25 cellular contexts compared by ENCODE assay signal in the genomic region with DNA sequence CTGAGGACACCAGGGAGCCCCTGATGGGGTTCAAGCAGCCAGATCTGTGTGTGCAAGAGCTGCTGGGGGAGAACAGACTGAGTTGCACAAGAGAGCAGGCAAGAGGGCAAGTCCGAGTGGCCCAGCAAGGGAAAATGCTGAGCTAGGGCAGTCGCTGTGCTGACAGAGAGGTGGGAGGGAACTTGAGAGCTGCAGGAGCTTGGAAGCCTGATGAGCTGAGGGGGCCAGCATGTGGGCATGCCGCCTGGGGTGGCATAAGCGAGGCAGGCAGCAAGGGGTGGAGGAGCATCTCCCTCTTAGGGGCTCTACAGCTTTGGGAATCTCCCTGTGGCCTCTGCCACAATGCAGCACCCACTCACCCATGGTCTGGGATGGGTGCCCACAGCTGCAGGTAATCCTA. TPM values are rescaled to one million over a fixed set of nuclear protein-coding genes. Genes with fewer than 3 reads are reported as not detected.
DNase-seq lines count a peak whose midpoint lies in the region; ATAC-seq and TF ChIP-seq lines count a peak whose summit lies in the region.
"Had no signal": no experiment of that assay in that cellular context is flagged by ENCODE, and none has a peak within 500 bp of the region (broad histone marks: within the 10 kb centered on the region; RNA-seq: fewer than 3 reads in every experiment).

No MANE protein-coding gene starts in this region.

- DNase-seq in natural killer cell (no peak), chondrocyte (ENCODE audit: low spot score) (peak; percentile 64), neural progenitor cell (ENCODE audit: low spot score) (no peak), type B pancreatic cell (ENCODE audit: extremely low spot score, unreplicated experiment) (no peak), esophagus squamous epithelium (lab: John Stamatoyannopoulos, UW) (no peak)
- DNase-seq in natural killer cell treated with Interleukin-12 subunit alpha and Interleukin-12 subunit beta and Interleukin-15 and Interleukin-18, amount 100 ng/mL, for 72 hours (ENCODE audit: low spot score): no peak
- DNase-seq in CD4-positive, alpha-beta memory T cell: no peak
- DNase-seq: CD4-positive, CD25-positive, alpha-beta regulatory T cell; COR-L47; DMS79 treated with DMSO at 0.1 percent for 48 hours; KG1; NCI-H1092 treated with DMSO at 0.1 percent for 48 hours; NCI-H1436 treated with DMSO at 0.1 percent for 48 hours; NCI-H2081; NCI-H2171 treated with DMSO at 0.1 percent for 48 hours; NCI-H524 treated with DMSO at 0.1 percent for 48 hours; NCI-H82 had no signal

- CTCF ChIA-PET in CD4-positive, alpha-beta memory T cell (lab: Charles Lee; ENCODE audit: partially characterized antibody): interaction anchor here (0.8 to 1.7 kb wide), 3 partner anchors 14 to 302 kb away, joined by 3 to 5 read pairs (median 3); no protein-coding TSS in a partner anchor

- no peak for ATAC-seq in natural killer cell
- no peak for ATAC-seq in natural killer cell treated with Interleukin-12 subunit alpha and Interleukin-12 subunit beta and Interleukin-15 and Interleukin-18, amount 100 ng/mL, for 72 hours
- ATAC-seq: A549, HepG2, Panc1, SK-N-SH treated with all-trans-retinoic acid at 6 μM for 48 hours had no signal

- H3K4me1 ChIP-seq in neural progenitor cell: peaks cover 34% of the 10 kb centered on the region
- H3K4me1 ChIP-seq in CD4-positive, alpha-beta memory T cell (ENCODE audit: insufficient read depth, low read length): peaks cover 11% of the 10 kb centered on the region
- H3K4me1 ChIP-seq in esophagus squamous epithelium: peaks cover 11 to 17% (median 13%) of the 10 kb centered on the region in 3 donors

- no peaks in the 10 kb centered on the region for H4K20me1 ChIP-seq in neural progenitor cell (ENCODE audit: low read depth)

- POLR2A ChIA-PET in CD4-positive, alpha-beta memory T cell (lab: Charles Lee; ENCODE audit: partially characterized antibody): no interaction called here

- H3K27ac Mint-ChIP-seq in natural killer cell (no peak overlapping the region), chondrocyte (ENCODE audit: unreplicated experiment) (no peak overlapping the region), neural progenitor cell (peak overlapping the region; percentile 95), type B pancreatic cell (no peak overlapping the region)
- H3K27ac Mint-ChIP-seq in natural killer cell treated with Interleukin-12 subunit alpha and Interleukin-12 subunit beta and Interleukin-15 and Interleukin-18, amount 100 ng/mL, for 72 hours: no peak overlapping the region
- no peak overlapping the region for H3K27ac Mint-ChIP-seq in CD4-positive, alpha-beta memory T cell
- H3K27ac Mint-ChIP-seq: B cell; CD4-positive, CD25-positive, alpha-beta regulatory T cell had no signal

- H3K9me3 ChIP-seq in neural progenitor cell (ENCODE audit: low read depth) (no peaks in the 10 kb centered on the region), esophagus squamous epithelium (no peaks in the 10 kb centered on the region)
- H3K9me3 ChIP-seq in CD4-positive, alpha-beta memory T cell (ENCODE audit: control insufficient read depth in 1 of 2, low read length in 2 of 2): no peaks in the 10 kb centered on the region
- H3K9me3 ChIP-seq: A549, HAP-1 had no signal

- H3K36me3 Mint-ChIP-seq in natural killer cell (no peaks in the 10 kb centered on the region), chondrocyte (ENCODE audit: low read depth) (no peaks in the 10 kb centered on the region), neural progenitor cell (no peaks in the 10 kb centered on the region), type B pancreatic cell (no peaks in the 10 kb centered on the region)
- H3K36me3 Mint-ChIP-seq in natural killer cell treated with Interleukin-12 subunit alpha and Interleukin-12 subunit beta and Interleukin-15 and Interleukin-18, amount 100 ng/mL, for 72 hours: no peaks in the 10 kb centered on the region
- H3K36me3 Mint-ChIP-seq in CD4-positive, alpha-beta memory T cell: peaks cover 0 to 5% of the 10 kb centered on the region in 2 donors
- H3K36me3 Mint-ChIP-seq: CD4-positive, CD25-positive, alpha-beta regulatory T cell had no signal

- H3K27me3 Mint-ChIP-seq in natural killer cell (ENCODE audit: low read depth in 2 of 2) (peaks cover 64 to 72% of the 10 kb centered on the region in 2 donors), chondrocyte (ENCODE audit: low read depth) (no peaks in the 10 kb centered on the region), neural progenitor cell (ENCODE audit: insufficient read depth, low read depth) (peaks cover 30% of the 10 kb centered on the region), type B pancreatic cell (peaks cover 61% of the 10 kb centered on the region)
- H3K27me3 Mint-ChIP-seq in natural killer cell treated with Interleukin-12 subunit alpha and Interleukin-12 subunit beta and Interleukin-15 and Interleukin-18, amount 100 ng/mL, for 72 hours: peaks cover 44 to 70% of the 10 kb centered on the region in 2 donors
- peaks cover 55 to 64% of the 10 kb centered on the region in 2 donors for H3K27me3 Mint-ChIP-seq in CD4-positive, alpha-beta memory T cell

- H3K36me3 ChIP-seq in neural progenitor cell: no peaks in the 10 kb centered on the region
- H3K36me3 ChIP-seq in CD4-positive, alpha-beta memory T cell (ENCODE audit: insufficient read depth, low read length): no peaks in the 10 kb centered on the region
- no peaks in the 10 kb centered on the region for H3K36me3 ChIP-seq in esophagus squamous epithelium
- H3K36me3 ChIP-seq: HAP-1 had no signal

- H3K9ac ChIP-seq in neural progenitor cell: no peak overlapping the region

- no peaks in the 10 kb centered on the region for H3K79me2 ChIP-seq in neural progenitor cell (ENCODE audit: low read depth)

- WGBS in esophagus squamous epithelium, 2 donors: 74 to 95% methylated on average over 4 of the region's 4 CpGs

- H3K27ac ChIP-seq in neural progenitor cell (no peak overlapping the region), esophagus squamous epithelium (no peak overlapping the region)
- H3K27ac ChIP-seq in CD4-positive, alpha-beta memory T cell (ENCODE audit: low read depth, low read length): no peak overlapping the region
- H3K27ac ChIP-seq: A549, HL-60 had no signal

- intact Hi-C loops in natural killer cell (cut with micrococcal nuclease): no loop called here
- intact Hi-C loops in CD4-positive, alpha-beta memory T cell (cut with micrococcal nuclease): no loop called here
- intact Hi-C loops in esophagus squamous epithelium (cut with DNase I): no loop called here

- H3K4me1 Mint-ChIP-seq in natural killer cell (peaks cover 7 to 12% of the 10 kb centered on the region in 2 donors), chondrocyte (ENCODE audit: low read depth) (peaks cover 29% of the 10 kb centered on the region), neural progenitor cell (peaks cover 72% of the 10 kb centered on the region), type B pancreatic cell (ENCODE audit: unreplicated experiment) (peaks cover 43% of the 10 kb centered on the region)
- H3K4me1 Mint-ChIP-seq in natural killer cell treated with Interleukin-12 subunit alpha and Interleukin-12 subunit beta and Interleukin-15 and Interleukin-18, amount 100 ng/mL, for 72 hours (ENCODE audit: low read depth in 2 of 2): peaks cover 6 to 10% of the 10 kb centered on the region in 2 donors
- peaks cover 6 to 17% (median 11%) of the 10 kb centered on the region in 4 donors for H3K4me1 Mint-ChIP-seq in CD4-positive, alpha-beta memory T cell

- no peak overlapping the region for H3K4me3 ChIP-seq in neural progenitor cell
- no peak overlapping the region for H3K4me3 ChIP-seq in CD4-positive, alpha-beta memory T cell (ENCODE audit: low read length in 2 of 2)
- no peak overlapping the region for H3K4me3 ChIP-seq in esophagus squamous epithelium
- H3K4me3 ChIP-seq: A549, HAP-1 had no signal

- peak overlapping the region; percentile 21 for H3K4me3 Mint-ChIP-seq in natural killer cell
- no peak overlapping the region for H3K4me3 Mint-ChIP-seq in natural killer cell treated with Interleukin-12 subunit alpha and Interleukin-12 subunit beta and Interleukin-15 and Interleukin-18, amount 100 ng/mL, for 72 hours
- no peak overlapping the region for H3K4me3 Mint-ChIP-seq in chondrocyte (ENCODE audit: unreplicated experiment)
- H3K4me3 Mint-ChIP-seq in neural progenitor cell: peak overlapping the region; percentile 26
- H3K4me3 Mint-ChIP-seq in type B pancreatic cell: no peak overlapping the region
- no peak overlapping the region for H3K4me3 Mint-ChIP-seq in CD4-positive, alpha-beta memory T cell
- H3K4me3 Mint-ChIP-seq: B cell had no signal

- H3K4me2 ChIP-seq in neural progenitor cell: peak overlapping the region; percentile 22
- H3K4me2 ChIP-seq: A549 had no signal

- peaks cover 31% of the 10 kb centered on the region for H3F3A ChIP-seq in neural progenitor cell (ENCODE audit: low read depth)

- no peak for TF ChIP-seq CTCF in natural killer cell (IDR thresholded peaks at IDR 0.05)
- TF ChIP-seq CTCF in chondrocyte (IDR thresholded peaks at IDR 0.05): no peak
- no peak for TF ChIP-seq CTCF in neural progenitor cell (IDR thresholded peaks at IDR 0.05)
- no peak for TF ChIP-seq CTCF in type B pancreatic cell (conservative IDR thresholded peaks at IDR 0.05)
- TF ChIP-seq CTCF in esophagus squamous epithelium (IDR thresholded peaks at IDR 0.05): no peak

- no peaks in the 10 kb centered on the region for H3K9me3 Mint-ChIP-seq in natural killer cell
- no peaks in the 10 kb centered on the region for H3K9me3 Mint-ChIP-seq in natural killer cell treated with Interleukin-12 subunit alpha and Interleukin-12 subunit beta and Interleukin-15 and Interleukin-18, amount 100 ng/mL, for 72 hours
- H3K9me3 Mint-ChIP-seq in chondrocyte (ENCODE audit: low read depth): no peaks in the 10 kb centered on the region
- no peaks in the 10 kb centered on the region for H3K9me3 Mint-ChIP-seq in neural progenitor cell
- no peaks in the 10 kb centered on the region for H3K9me3 Mint-ChIP-seq in type B pancreatic cell
- no peaks in the 10 kb centered on the region for H3K9me3 Mint-ChIP-seq in CD4-positive, alpha-beta memory T cell

- no peak for TF ChIP-seq POLR2A in esophagus squamous epithelium (IDR thresholded peaks at IDR 0.05)

- H3K27me3 ChIP-seq in neural progenitor cell (peaks cover 24% of the 10 kb centered on the region), esophagus squamous epithelium (peaks cover 0 to 90% (median 0%) of the 10 kb centered on the region in 4 donors)
- H3K27me3 ChIP-seq in CD4-positive, alpha-beta memory T cell (ENCODE audit: insufficient read depth, low read length): peaks cover 21% of the 10 kb centered on the region

- no peak overlapping the region for H2AFZ ChIP-seq in neural progenitor cell (replicated peaks)

RNA-seq across cellular contexts. Expression of a gene that starts 4.7 kb away (rescaled TPM):
- under 1 TPM in 1 of 3 donors, not detected in 2; 0.13 TPM for total RNA-seq in natural killer cell
- not detected for total RNA-seq in natural killer cell treated with Interleukin-12 subunit alpha and Interleukin-12 subunit beta and Interleukin-15 and Interleukin-18, amount 100 ng/mL, for 72 hours
- 79.4 to 123 TPM (median 82.5 TPM) in 3 replicates for total RNA-seq in chondrocyte
- total RNA-seq in neural progenitor cell (ENCODE audit: low replicate concordance): 1.0 and 3.3 TPM in 2 replicates
- 1.6 and 3.9 TPM in 2 replicates for total RNA-seq in type B pancreatic cell (ENCODE audit: low replicate concordance)
- total RNA-seq in CD4-positive, alpha-beta memory T cell: not detected
- not detected for polyA plus RNA-seq in CD4-positive, alpha-beta memory T cell
- total RNA-seq in esophagus squamous epithelium: 1 to 10 TPM in 1 of 4 donors, under 1 TPM in 2, not detected in 1; 0.19 to 2.3 (median 0.22) TPM
- total RNA-seq: CD4-positive, CD25-positive, alpha-beta regulatory T cell; HT-29 had no signal
- polyA plus RNA-seq: CD4-positive, CD25-positive, alpha-beta regulatory T cell had no signal

Comparison
In these comparisons a context has a peak if more than half of its experiments do, and no peak if none do; other contexts are left out.
1. H3K4me3 Mint-ChIP-seq: peak in natural killer cell (single experiment) and neural progenitor cell (single experiment); none in natural killer cell treated with Interleukin-12 subunit alpha and Interleukin-12 subunit beta and Interleukin-15 and Interleukin-18, amount 100 ng/mL, for 72 hours (single experiment), chondrocyte (single experiment), type B pancreatic cell (single experiment) and CD4-positive, alpha-beta memory T cell (0 of 8).
2. RNA of a gene that starts 4.7 kb away (total RNA-seq): 79.4 to 123 TPM in chondrocyte; 1.6 to 3.9 TPM in type B pancreatic cell, 1.0 to 3.3 TPM in neural progenitor cell, 0.19 to 2.3 TPM in esophagus squamous epithelium, 0.13 TPM in natural killer cell, not detected in natural killer cell treated with Interleukin-12 subunit alpha and Interleukin-12 subunit beta and Interleukin-15 and Interleukin-18, amount 100 ng/mL, for 72 hours and not detected in CD4-positive, alpha-beta memory T cell; every median in the first group is over 10 times any median in the second.